9 cellular contexts compared by ENCODE assay signal in genomic region chrX:48468247-48468671, GRCh38. TPM values are rescaled to one million over a fixed set of nuclear protein-coding genes. Genes with fewer than 3 reads are reported as not detected.
A peak's percentile ranks its signal among the peaks of the same experiment; 100 is the strongest.
DNase-seq lines count a peak whose midpoint lies in the region; ATAC-seq and TF ChIP-seq lines count a peak whose summit lies in the region.
"Had no signal": no experiment of that assay in that cellular context is flagged by ENCODE, and none has a peak within 500 bp of the region (broad histone marks: within the 10 kb centered on the region; RNA-seq: fewer than 3 reads in every experiment).

No MANE protein-coding gene starts in this region.

- no peak overlapping the region for H2AK9ac ChIP-seq in IMR-90 (replicated peaks; ENCODE audit: low read depth, low read length, poor library complexity)

- dilution Hi-C loops in IMR-90 (cut with HindIII; ENCODE audit: low sequenced_read_pairs, unreplicated experiment): no loop called here

- H3K4me2 ChIP-seq in IMR-90 (ENCODE audit: low read depth, low read length): peak overlapping the region; percentile 73

- ATAC-seq in IMR-90 (ENCODE audit: low read depth): no peak
- peak; percentile 63 to 67 for ATAC-seq in activated T-cell treated with anti-CD3 and anti-CD28 coated beads, Interleukin-2, amount 50 U/mL, for 4 hours
- no peak for ATAC-seq in GM18873 (IDR thresholded peaks at IDR 0.05; ENCODE audit: low FRiP score, unreplicated experiment)

- H2AFZ ChIP-seq in IMR-90 (replicated peaks; ENCODE audit: low read length, poor library complexity): no peak overlapping the region
- H2AFZ ChIP-seq: parathyroid adenoma had no signal

- no peaks in the 10 kb centered on the region for H3K79me1 ChIP-seq in IMR-90 (ENCODE audit: low read depth in 1 of 2, low read length in 2 of 2)

- H3K9ac ChIP-seq in IMR-90 (ENCODE audit: low read depth, low read length) (peak overlapping the region; percentile 27; the same call in 1 of the 2 replicates), iPS-18a (ENCODE audit: low read length) (peak overlapping the region; percentile 60)
- H3K9ac ChIP-seq: parathyroid adenoma had no signal

- TF ChIP-seq POLR2A in IMR-90 (IDR thresholded peaks at IDR 0.05; ENCODE audit: low read depth, low read length): no peak
- no peak for TF ChIP-seq POLR2A in lower leg skin (IDR thresholded peaks at IDR 0.05)

- H3K36me3 Mint-ChIP-seq in activated T-cell treated with anti-CD3 and anti-CD28 coated beads, Interleukin-2, amount 50 U/mL, for 4 hours (ENCODE audit: insufficient read depth): peaks cover 22% of the 10 kb centered on the region

- no peak overlapping the region for H3K56ac ChIP-seq in IMR-90 (ENCODE audit: extremely low read depth, insufficient read depth, low read length)

- in situ Hi-C loops in IMR-90 (cut with MboI; ENCODE audit: low sequenced_read_pairs): no loop called here

- no TSS peak for BruUV-seq in IMR-90 (replicated peaks; lab: Mats Ljungman, UMichigan)

- DNase-seq in GM03348 (ENCODE audit: low spot score): peak; percentile 46
- no peak for DNase-seq in IMR-90
- peak; percentile 54 for DNase-seq in activated T-cell treated with anti-CD3 and anti-CD28 coated beads, Interleukin-2, amount 50 U/mL, for 4 hours
- DNase-seq in stimulated activated CD8-positive, alpha-beta memory T cell treated with anti-CD3 and anti-CD28 coated beads, Interleukin-4, amount 100 ng/mL, for 48 hours: peak; percentile 64
- DNase-seq in iPS-NIHi11 (ENCODE audit: low spot score): no peak
- DNase-seq in lower leg skin (ENCODE audit: low spot score in 2 of 2): no peak

- peak overlapping the region in 1 of 2 experiments; percentile 64; a peak in 2 of 4 replicates for H4K8ac ChIP-seq in IMR-90 (ENCODE audit: low read depth in 2 of 2, low read length in 2 of 2)

- H4K5ac ChIP-seq in IMR-90 (ENCODE audit: low read depth, low read length): no peak overlapping the region

- TF ChIP-seq CTCF in IMR-90 (conservative IDR thresholded peaks at IDR 0.05; ENCODE audit: low read depth, low read length) (no peak), lower leg skin (IDR thresholded peaks at IDR 0.05) (no peak)

- intact Hi-C loops in IMR-90 (cut with micrococcal nuclease) (no loop called here), lower leg skin (cut with DNase I; ENCODE audit: low total_unique reads) (no loop called here)

- TF ChIP-seq RAD21 in IMR-90 (IDR thresholded peaks at IDR 0.05; ENCODE audit: low read length): no peak

- H3K4me3 ChIP-seq in IMR-90 (ENCODE audit: insufficient read depth, low read depth, low read length): peak overlapping the region; percentile 30; the same call in 1 of the 2 replicates
- peak overlapping the region; percentile 70 for H3K4me3 ChIP-seq in iPS-18a (ENCODE audit: low read length)
- H3K4me3 ChIP-seq in lower leg skin (ENCODE audit: low read depth, poor library complexity, severe bottlenecking): no peak overlapping the region

- H3K9me3 ChIP-seq in IMR-90 (ENCODE audit: control insufficient read depth, insufficient read depth, low read length): no peaks in the 10 kb centered on the region
- peaks cover 6% of the 10 kb centered on the region for H3K9me3 ChIP-seq in iPS-18a (ENCODE audit: control insufficient read depth, low read depth, low read length)

- H3K27me3 Mint-ChIP-seq in activated T-cell treated with anti-CD3 and anti-CD28 coated beads, Interleukin-2, amount 50 U/mL, for 4 hours (ENCODE audit: low read depth): no peaks in the 10 kb centered on the region

- peak overlapping the region; percentile 97 for H3K4me3 Mint-ChIP-seq in activated T-cell treated with anti-CD3 and anti-CD28 coated beads, Interleukin-2, amount 50 U/mL, for 4 hours

- no peaks in the 10 kb centered on the region for H4K20me1 ChIP-seq in IMR-90 (ENCODE audit: insufficient read depth, low read length)

- no peak overlapping the region for H2BK5ac ChIP-seq in IMR-90 (ENCODE audit: low read depth, low read length, poor library complexity, severe bottlenecking)

- no peak overlapping the region; the same call in 1 of the 2 replicates for H3K27ac ChIP-seq in IMR-90 (ENCODE audit: insufficient read depth, low read length)
- H3K27ac ChIP-seq in iPS-18a (ENCODE audit: low read length): no peak overlapping the region
- H3K27ac ChIP-seq: parathyroid adenoma had no signal

- H3K9me3 Mint-ChIP-seq in activated T-cell treated with anti-CD3 and anti-CD28 coated beads, Interleukin-2, amount 50 U/mL, for 4 hours: no peaks in the 10 kb centered on the region

- H3K36me3 ChIP-seq in IMR-90 (ENCODE audit: control insufficient read depth, insufficient read depth, low read length): no peaks in the 10 kb centered on the region
- no peaks in the 10 kb centered on the region for H3K36me3 ChIP-seq in iPS-18a (ENCODE audit: control insufficient read depth, low read depth, low read length)

- no peak overlapping the region; the same call in 1 of the 2 replicates for H3K14ac ChIP-seq in IMR-90 (replicated peaks; ENCODE audit: low read depth, low read length)

- peak overlapping the region; percentile 52; the same call in 1 of the 2 replicates for H3K23ac ChIP-seq in IMR-90 (ENCODE audit: low read depth, low read length)

- H3K27me3 ChIP-seq in IMR-90 (ENCODE audit: control insufficient read depth, insufficient read depth, low read length): peaks cover 4% of the 10 kb centered on the region; the same call in 1 of the 2 replicates
- no peaks in the 10 kb centered on the region for H3K27me3 ChIP-seq in iPS-18a (ENCODE audit: control insufficient read depth, insufficient read depth, low read length)

- 0 out of 2 replicates have a peak overlapping the region, but pooled peaks have one; percentile 29 for H3K4ac ChIP-seq in IMR-90 (ENCODE audit: low read depth, low read length)

- no peak overlapping the region for H2BK20ac ChIP-seq in IMR-90 (ENCODE audit: low read depth, low read length)

- H2BK15ac ChIP-seq in IMR-90 (ENCODE audit: low read depth, low read length): peak overlapping the region; percentile 10; the same call in 1 of the 3 replicates

- no peak overlapping the region; the same call in 1 of the 2 replicates for H3K18ac ChIP-seq in IMR-90 (ENCODE audit: low read depth, low read length)

- peaks cover 5% of the 10 kb centered on the region; the same call in 1 of the 2 replicates for H3K9me1 ChIP-seq in IMR-90 (ENCODE audit: insufficient read depth, low read length)

- H4K91ac ChIP-seq in IMR-90 (ENCODE audit: insufficient read depth, low read depth, low read length): peak overlapping the region; percentile 32; the same call in 1 of the 2 replicates

- CTCF ChIA-PET in IMR-90 (lab: Yijun Ruan, JAX): interaction anchor here (0.5 to 0.6 kb wide), 2 partner anchors 19 to 26 kb away, joined by 3 to 4 read pairs; no protein-coding TSS in a partner anchor

- H2AK5ac ChIP-seq in IMR-90 (ENCODE audit: low read depth, low read length): no peak overlapping the region

- peaks cover 24% of the 10 kb centered on the region for H3K4me1 Mint-ChIP-seq in activated T-cell treated with anti-CD3 and anti-CD28 coated beads, Interleukin-2, amount 50 U/mL, for 4 hours (ENCODE audit: low read depth)

- POLR2A ChIA-PET in IMR-90 (lab: Charles Lee; ENCODE audit: unreplicated experiment): no interaction called here

- no peak overlapping the region for H2BK120ac ChIP-seq in IMR-90 (ENCODE audit: low read depth, low read length)

- peaks cover 12% of the 10 kb centered on the region; the same call in 1 of the 2 replicates for H3K4me1 ChIP-seq in IMR-90 (ENCODE audit: control insufficient read depth, insufficient read depth, low read length)
- peaks cover 8% of the 10 kb centered on the region for H3K4me1 ChIP-seq in iPS-18a (ENCODE audit: control insufficient read depth, low read depth, low read length)
- H3K4me1 ChIP-seq: parathyroid adenoma had no signal

- no CpG with 5 or more reads among the region's 18 CpGs for whole genome bisulfite sequencing in IMR-90 (ENCODE audit: extremely low coverage in 2 of 2, insufficient read length in 1 of 2), 2 experiments
- WGBS in lower leg skin, 2 donors: 11 to 30% methylated on average over 13 to 18 of the region's 18 CpGs

TF ChIP-seq in IMR-90, 13 proteins besides CTCF, POLR2A, EP300 and RAD21 (continues in another document):
- TF ChIP-seq MXI1 (IDR thresholded peaks at IDR 0.05; ENCODE audit: borderline replicate concordance, low read depth, low read length): peak; percentile 52; the same call in 1 of the 2 replicates

RNA-seq across cellular contexts. Expression of gene SLC38A5, which starts 1.8 kb away (rescaled TPM):
- total RNA-seq in IMR-90 (2012; rRNA removed) (12.2 and 12.8 TPM in 2 replicates), lower leg skin (10 to 100 TPM; 21.8 to 34.2 (median 25.4) TPM)
- polyA plus RNA-seq in IMR-90 (2012; rRNA removed): 20.0 and 20.4 TPM in 2 replicates
- 12.7 and 26.2 TPM in 2 replicates for polyA plus RNA-seq in IMR-90 (2012; cell fraction: cytosol; rRNA removed)
- 22.6 and 42.7 TPM in 2 replicates for polyA plus RNA-seq in IMR-90 (2012; cell fraction: nucleus; rRNA removed; ENCODE audit: low replicate concordance)
- 100 to 1,000 TPM; 247 to 282 (median 271) TPM for total RNA-seq in activated T-cell treated with anti-CD3 and anti-CD28 coated beads, Interleukin-2, amount 50 U/mL, for 4 hours

RNA-seq across cellular contexts. Expression of gene FTSJ1, which starts 7.7 kb away (rescaled TPM):
- total RNA-seq in IMR-90 (2012; rRNA removed) (54.2 and 59.9 TPM in 2 replicates), lower leg skin (10 to 100 TPM; 29.8 to 46.4 (median 42.2) TPM)
- 50.8 and 60.0 TPM in 2 replicates for polyA plus RNA-seq in IMR-90 (2012; rRNA removed)
- polyA plus RNA-seq in IMR-90 (2012; cell fraction: cytosol; rRNA removed): 35.2 and 50.8 TPM in 2 replicates
- 80.0 and 116 TPM in 2 replicates for polyA plus RNA-seq in IMR-90 (2012; cell fraction: nucleus; rRNA removed; ENCODE audit: low replicate concordance)
- 100 to 1,000 TPM; 130 to 147 (median 134) TPM for total RNA-seq in activated T-cell treated with anti-CD3 and anti-CD28 coated beads, Interleukin-2, amount 50 U/mL, for 4 hours

RNA-seq across cellular contexts. Expression of gene PORCN, which starts 40.5 kb away (rescaled TPM):
- 3.3 and 4.1 TPM in 2 replicates for total RNA-seq in IMR-90 (2012; rRNA removed)
- 10.1 and 11.6 TPM in 2 replicates for polyA plus RNA-seq in IMR-90 (2012; rRNA removed)
- polyA plus RNA-seq in IMR-90 (2012; cell fraction: cytosol; rRNA removed): 16.1 and 17.2 TPM in 2 replicates
- 12.9 and 36.2 TPM in 2 replicates for polyA plus RNA-seq in IMR-90 (2012; cell fraction: nucleus; rRNA removed; ENCODE audit: low replicate concordance)
- total RNA-seq in activated T-cell treated with anti-CD3 and anti-CD28 coated beads, Interleukin-2, amount 50 U/mL, for 4 hours: 1 to 10 TPM; 7.5 to 10.0 (median 9.4) TPM
- total RNA-seq in lower leg skin: 10 to 100 TPM; 18.6 to 32.0 (median 23.2) TPM

RNA-seq across cellular contexts. Expression of gene EBP, which starts 53.3 kb away (rescaled TPM):
- total RNA-seq in IMR-90 (2012; rRNA removed): 66.7 and 78.9 TPM in 2 replicates
- 39.4 and 43.2 TPM in 2 replicates for polyA plus RNA-seq in IMR-90 (2012; rRNA removed)
- 41.8 and 48.6 TPM in 2 replicates for polyA plus RNA-seq in IMR-90 (2012; cell fraction: cytosol; rRNA removed)
- polyA plus RNA-seq in IMR-90 (2012; cell fraction: nucleus; rRNA removed; ENCODE audit: low replicate concordance): 24.3 and 62.6 TPM in 2 replicates
- 100 to 1,000 TPM in 2 of 3 donors, 10 to 100 TPM in 1; 87.0 to 113 (median 106) TPM for total RNA-seq in activated T-cell treated with anti-CD3 and anti-CD28 coated beads, Interleukin-2, amount 50 U/mL, for 4 hours
- 10 to 100 TPM; 43.5 to 87.0 (median 64.1) TPM for total RNA-seq in lower leg skin

RNA-seq across cellular contexts. Expression of gene SSX4B, which starts 56.5 kb away (rescaled TPM):
- total RNA-seq in IMR-90 (2012; rRNA removed) (not detected in 2 replicates), lower leg skin (not detected)
- polyA plus RNA-seq in IMR-90 (2012; rRNA removed): not detected in 2 replicates
- not detected in 2 replicates for polyA plus RNA-seq in IMR-90 (2012; cell fraction: cytosol; rRNA removed)
- not detected in 2 replicates for polyA plus RNA-seq in IMR-90 (2012; cell fraction: nucleus; rRNA removed; ENCODE audit: low replicate concordance)
- not detected for total RNA-seq in activated T-cell treated with anti-CD3 and anti-CD28 coated beads, Interleukin-2, amount 50 U/mL, for 4 hours

Comparison
In these comparisons a context has a peak if more than half of its experiments do, and no peak if none do; other contexts are left out.
1. DNase-seq: peak in GM03348 (single experiment), activated T-cell treated with anti-CD3 and anti-CD28 coated beads, Interleukin-2, amount 50 U/mL, for 4 hours (single experiment) and stimulated activated CD8-positive, alpha-beta memory T cell treated with anti-CD3 and anti-CD28 coated beads, Interleukin-4, amount 100 ng/mL, for 48 hours (single experiment); none in IMR-90 (single experiment), iPS-NIHi11 (single experiment) and lower leg skin (0 of 2).
2. ATAC-seq: peak in activated T-cell treated with anti-CD3 and anti-CD28 coated beads, Interleukin-2, amount 50 U/mL, for 4 hours (2 of 2); none in IMR-90 (single experiment) and GM18873 (single experiment).
3. RNA of gene SLC38A5, which starts 1.8 kb away (total RNA-seq): 247 to 282 TPM in activated T-cell treated with anti-CD3 and anti-CD28 coated beads, Interleukin-2, amount 50 U/mL, for 4 hours; 21.8 to 34.2 TPM in lower leg skin and 12.2 to 12.8 TPM in IMR-90; every median in the first group is over 4 times any median in the second.